In genomic region chr5:5371943-5372342, GRCh38 we compare ENCODE assay signal across 18 cellular contexts. TPM values are rescaled to one million over a fixed set of nuclear protein-coding genes. Genes with fewer than 3 reads are reported as not detected.
DNase-seq lines count a peak whose midpoint lies in the region; ATAC-seq and TF ChIP-seq lines count a peak whose summit lies in the region.
"Had no signal": no experiment of that assay in that cellular context is flagged by ENCODE, and none has a peak within 500 bp of the region (broad histone marks: within the 10 kb centered on the region; RNA-seq: fewer than 3 reads in every experiment).

No MANE protein-coding gene starts in this region.

- H3F3A ChIP-seq in GM23338 (replicated peaks; ENCODE audit: low read depth) = no peaks in the 10 kb centered on the region

- H3K27me3 Mint-ChIP-seq in GM23338 (ENCODE audit: insufficient read depth, low read depth, poor library complexity) = peaks cover 10% of the 10 kb centered on the region
- H3K27me3 Mint-ChIP-seq in WTC11 (ENCODE audit: low read depth) = peaks cover 7% of the 10 kb centered on the region
- peaks cover 5% of the 10 kb centered on the region for H3K27me3 Mint-ChIP-seq in nephron progenitor cell (ENCODE audit: low read depth, poor library complexity)
- H3K27me3 Mint-ChIP-seq: CD4-positive, alpha-beta memory T cell had no signal

- no peak overlapping the region for H3K27ac Mint-ChIP-seq in GM23338
- no peak overlapping the region for H3K27ac Mint-ChIP-seq in WTC11
- H3K27ac Mint-ChIP-seq in nephron progenitor cell = peak overlapping the region; percentile 18
- H3K27ac Mint-ChIP-seq: CD14-positive monocyte; CD4-positive, alpha-beta memory T cell; HFFc6 had no signal

- H3K4me3 Mint-ChIP-seq in GM23338 (no peak overlapping the region), WTC11 (no peak overlapping the region), nephron progenitor cell (no peak overlapping the region)
- H3K4me3 Mint-ChIP-seq: CD14-positive monocyte; CD4-positive, alpha-beta memory T cell; HFFc6 had no signal

- H3K9me3 Mint-ChIP-seq in GM23338 = peaks cover 17% of the 10 kb centered on the region
- H3K9me3 Mint-ChIP-seq in WTC11 = peaks cover 29% of the 10 kb centered on the region
- peaks cover 12% of the 10 kb centered on the region for H3K9me3 Mint-ChIP-seq in nephron progenitor cell

- POLR2A ChIA-PET in WTC11 (lab: Charles Lee) = no interaction called here

- H3K4me3 ChIP-seq in GM23338 = no peak overlapping the region
- H3K4me3 ChIP-seq: K562 had no signal

- H3K4me1 ChIP-seq in GM23338 (ENCODE audit: insufficient read depth) = no peaks in the 10 kb centered on the region; the same call in 1 of the 2 replicates

- H2AFZ ChIP-seq in GM23338 = no peak overlapping the region

- H4K20me1 ChIP-seq in GM23338 (replicated peaks; ENCODE audit: insufficient read depth) = no peaks in the 10 kb centered on the region

- ATAC-seq in GM23338 (peak; percentile 67), WTC11 (peak; percentile 43), GM21528 (IDR thresholded peaks at IDR 0.05; ENCODE audit: low FRiP score, unreplicated experiment) (no peak)
- ATAC-seq: HCT116, K562 had no signal

- H3K9me2 ChIP-seq in GM23338 (ENCODE audit: insufficient read depth) = peaks cover 25% of the 10 kb centered on the region; the same call in 1 of the 2 replicates

- CTCF ChIA-PET in WTC11 (lab: Charles Lee) = no interaction called here

- no peaks in the 10 kb centered on the region for H3K27me3 ChIP-seq in GM23338 (ENCODE audit: insufficient read depth)
- H3K27me3 ChIP-seq: BE2C had no signal

- H3K36me3 ChIP-seq in GM23338 (ENCODE audit: insufficient read depth) = no peaks in the 10 kb centered on the region
- H3K36me3 ChIP-seq: BE2C had no signal

- peaks cover 22% of the 10 kb centered on the region for H3K4me1 Mint-ChIP-seq in GM23338
- peaks cover 20% of the 10 kb centered on the region for H3K4me1 Mint-ChIP-seq in WTC11
- peaks cover 22% of the 10 kb centered on the region for H3K4me1 Mint-ChIP-seq in nephron progenitor cell
- H3K4me1 Mint-ChIP-seq: CD14-positive monocyte; CD4-positive, alpha-beta memory T cell had no signal

- H3K27ac ChIP-seq in GM23338 (ENCODE audit: low read depth) = no peak overlapping the region

- H3K36me3 Mint-ChIP-seq in GM23338 (ENCODE audit: low read depth) (peaks cover 8% of the 10 kb centered on the region), WTC11 (peaks cover 8% of the 10 kb centered on the region), nephron progenitor cell (ENCODE audit: low read depth) (no peaks in the 10 kb centered on the region)
- H3K36me3 Mint-ChIP-seq: CD14-positive monocyte had no signal

- DNase-seq in GM23338 (ENCODE audit: low spot score) (no peak), WTC11 (ENCODE audit: low spot score) (no peak), nephron progenitor cell (no peak), globus pallidus (ENCODE audit: low spot score) (no peak), hepatic stellate cell (ENCODE audit: low spot score) (no peak), NCI-H1092 (lab: John Stamatoyannopoulos, UW) (no peak)
- DNase-seq: ACHN; BE2C; CD4-positive, alpha-beta memory T cell; DMS153; DMS79; GF-D8; HFFc6; IMR-90 had no signal

- TF ChIP-seq CTCF in GM23338 (conservative IDR thresholded peaks at IDR 0.05; ENCODE audit: low read depth in 2 of 2) = no peak
- no peak for TF ChIP-seq CTCF in WTC11 (IDR thresholded peaks at IDR 0.05)
- no peak for TF ChIP-seq CTCF in nephron progenitor cell (IDR thresholded peaks at IDR 0.05)

- no peak overlapping the region for H3K4me2 ChIP-seq in GM23338

- no peaks in the 10 kb centered on the region for H3K79me2 ChIP-seq in GM23338 (replicated peaks; ENCODE audit: insufficient read depth)

TF ChIP-seq in GM23338, 12 proteins besides CTCF, POLR2A, EP300 and RAD21 (continues in another document):
- TF ChIP-seq JUNB (IDR thresholded peaks at IDR 0.05; ENCODE audit: unreplicated experiment) = no peak

TF ChIP-seq in WTC11, 78 proteins besides CTCF, POLR2A, EP300 and RAD21 (continues in another document):
- TF ChIP-seq FOXP4 (CRISPR knock-in tag; IDR thresholded peaks at IDR 0.05) = no peak
- no peak for TF ChIP-seq ZNF512 (CRISPR knock-in tag; IDR thresholded peaks at IDR 0.05; ENCODE audit: borderline replicate concordance)
- TF ChIP-seq NR2C2 (CRISPR knock-in tag; IDR thresholded peaks at IDR 0.05) = no peak
- TF ChIP-seq FOXJ3 (CRISPR knock-in tag; IDR thresholded peaks at IDR 0.05; ENCODE audit: borderline replicate concordance) = no peak
- TF ChIP-seq USF2 (CRISPR knock-in tag; IDR thresholded peaks at IDR 0.05) = no peak
- TF ChIP-seq MYBL2 (CRISPR knock-in tag; IDR thresholded peaks at IDR 0.05) = no peak
- no peak for TF ChIP-seq ZNF281 (CRISPR knock-in tag; IDR thresholded peaks at IDR 0.05)
- TF ChIP-seq ATF2 (CRISPR knock-in tag; IDR thresholded peaks at IDR 0.05; ENCODE audit: borderline replicate concordance, low read depth) = no peak
- TF ChIP-seq ELF4 (CRISPR knock-in tag; IDR thresholded peaks at IDR 0.05; ENCODE audit: low read depth) = no peak
- TF ChIP-seq OVOL2 (CRISPR knock-in tag; IDR thresholded peaks at IDR 0.05; ENCODE audit: borderline replicate concordance) = no peak
- no peak for TF ChIP-seq CREM (CRISPR knock-in tag; IDR thresholded peaks at IDR 0.05)
- no peak for TF ChIP-seq ESRRA (CRISPR knock-in tag; IDR thresholded peaks at IDR 0.05; ENCODE audit: borderline replicate concordance)
- no peak for TF ChIP-seq MXD4 (CRISPR knock-in tag; IDR thresholded peaks at IDR 0.05; ENCODE audit: borderline replicate concordance)

RNA-seq across cellular contexts. Expression of gene ICE1, which starts 50.5 kb away (rescaled TPM):
- 54.4 and 59.5 TPM in 2 replicates for total RNA-seq in GM23338 (2014; rRNA removed; shearing (Covaris generic))
- polyA plus RNA-seq in GM23338 (2016; fragmentation: Nextera tagmentation; extraction: Ambion mirVana) = 64.1 and 65.1 TPM in 2 replicates
- total RNA-seq in WTC11 (2021) = 40.7 to 48.9 TPM (median 45.3 TPM) in 3 replicates
